In genomic region chr19:47032171-47032811, GRCh38 we compare ENCODE assay signal across 8 cellular contexts. TPM values are rescaled to one million over a fixed set of nuclear protein-coding genes. Genes with fewer than 3 reads are reported as not detected.
DNase-seq lines count a peak whose midpoint lies in the region; ATAC-seq, FAIRE-seq and TF ChIP-seq lines count a peak whose summit lies in the region.

No MANE protein-coding gene starts in this region.

- no peak overlapping the region for H3K27ac ChIP-seq in lower lobe of right lung

- DNase-seq in D721Med (ENCODE audit: insufficient read length, low spot score) (peak; percentile 79), UCSD-AML1 (lab: John Stamatoyannopoulos, UW; ENCODE audit: unreplicated experiment) (peak; percentile 46), T47D (ENCODE audit: low read depth in 1 of 2, low spot score in 1 of 2) (peak; percentile 69 to 83), lower lobe of right lung (peak; percentile 67)
- DNase-seq in stimulated activated CD8-positive, alpha-beta memory T cell treated with anti-CD3 and anti-CD28 coated beads, Interleukin-2, amount 100 ng/mL, for 48 hours (ENCODE audit: low read depth in 2 of 2), result peak; percentile 44 to 47

- peaks cover 15% of the 10 kb centered on the region for H3K4me1 ChIP-seq in lower lobe of right lung

- no peak for FAIRE-seq in D721Med (lab: Jason Lieb, UNC)

- no peak overlapping the region for H3K4me3 ChIP-seq in lower lobe of right lung

- peaks cover 43% of the 10 kb centered on the region for H3K27me3 ChIP-seq in lower lobe of right lung (ENCODE audit: low read depth)

- TF ChIP-seq CTCF in D721Med (IDR thresholded peaks at IDR 0.05; ENCODE audit: insufficient read depth, missing control alignments) (peak; percentile 73), LNCAP (IDR thresholded peaks at IDR 0.05) (peak; percentile 68), lower lobe of right lung (IDR thresholded peaks at IDR 0.05) (peak; percentile 76)

- in situ Hi-C loops in T47D (cut with HindIII; ENCODE audit: low pct_unique_long_range_greater_than_20kb, low sequenced_read_pairs), result no loop called here

- H3K9me3 ChIP-seq in lower lobe of right lung, result no peaks in the 10 kb centered on the region

- no peaks in the 10 kb centered on the region for H3K36me3 ChIP-seq in lower lobe of right lung

- intact Hi-C loops in lower lobe of right lung (cut with DNase I), result no loop called here

- ATAC-seq in lower lobe of right lung, result peak; percentile 46 to 54
- ATAC-seq in GM18909 (IDR thresholded peaks at IDR 0.05; ENCODE audit: poor library complexity, unreplicated experiment), result no peak
- no peak for ATAC-seq in GM21576 (IDR thresholded peaks at IDR 0.05; ENCODE audit: unreplicated experiment)

RNA-seq across cellular contexts. Expression of gene NPAS1, which starts 12.7 kb away (rescaled TPM):
- 1.8 TPM for total RNA-seq in lower lobe of right lung

RNA-seq across cellular contexts. Expression of gene TMEM160, which starts 16.1 kb away (rescaled TPM):
- 29.5 TPM for total RNA-seq in lower lobe of right lung

Comparison
In these comparisons a context has a peak if more than half of its experiments do, and no peak if none do; other contexts are left out.
1. ATAC-seq: peak in lower lobe of right lung (2 of 2); none in GM18909 (single experiment) and GM21576 (single experiment).
2. Peak in every context shown above with its lines, with median percentiles within 50 percentile points of each other: DNase-seq and CTCF ChIP-seq.